Comparison of ENCODE assay signal across 8 cellular contexts in the genomic region with DNA sequence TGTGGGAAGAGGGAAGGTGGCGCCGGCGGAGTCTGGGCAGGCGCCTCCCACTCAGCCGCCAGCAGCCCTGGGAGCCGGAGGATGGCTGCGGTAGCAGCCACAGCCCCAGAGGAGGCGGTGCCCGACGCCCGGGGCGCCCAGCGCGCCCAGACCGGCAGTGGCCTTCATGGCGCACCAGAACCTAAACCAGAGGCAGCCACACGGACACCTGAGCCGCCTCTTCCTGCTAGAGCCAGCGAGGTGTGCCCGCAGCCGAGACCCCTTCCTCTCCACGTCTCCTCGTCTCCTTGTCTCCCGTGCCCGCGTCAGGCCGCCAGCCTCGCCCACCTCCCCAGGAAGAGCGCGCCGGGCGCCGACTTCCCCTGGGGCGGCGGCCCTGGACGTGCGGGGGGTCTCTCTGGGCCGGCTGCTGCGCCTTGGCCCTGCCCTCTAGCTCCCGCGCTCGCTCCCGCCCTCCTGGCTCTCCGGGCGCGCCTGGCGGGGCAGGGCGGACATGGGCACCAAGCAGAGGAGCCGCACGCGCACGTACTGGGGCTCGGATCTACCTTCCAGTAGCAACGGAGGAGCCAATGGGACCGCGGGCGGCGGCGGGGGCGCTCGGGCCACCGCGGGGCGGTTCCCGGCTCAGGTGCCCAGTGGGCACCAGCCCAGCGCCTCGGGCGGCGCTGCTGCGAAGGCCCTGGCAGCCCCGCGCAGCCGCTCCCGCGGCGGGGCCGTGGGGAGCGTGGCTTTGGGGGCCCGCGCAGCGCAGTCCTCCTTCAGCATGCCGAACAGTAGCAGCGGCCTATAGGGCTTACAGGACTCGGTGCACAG. TPM values are rescaled to one million over a fixed set of nuclear protein-coding genes. Genes with fewer than 3 reads are reported as not detected.
DNase-seq lines count a peak whose midpoint lies in the region; ATAC-seq lines count a peak whose summit lies in the region.

No MANE protein-coding gene starts in this region.

- DNase-seq in CMK (ENCODE audit: low read depth) (peak; percentile 7), HPDE6-E6E7 (ENCODE audit: extremely low spot score) (peak; percentile 49), RPMI7951 (ENCODE audit: low read depth) (peak; percentile 45), left lobe of liver (ENCODE audit: low spot score) (peak; percentile 76)
- DNase-seq in stimulated activated naive CD8-positive, alpha-beta T cell treated with anti-CD3 and anti-CD28 coated beads, Interleukin-15, Interleukin-2, amounts not matched to agents 100 U/mL and 50 U/mL, for 24 hours, result peak; percentile 38

- peak overlapping the region; percentile 75 for H3K27ac ChIP-seq in cingulate gyrus (ENCODE audit: low read depth, low read length)

- ATAC-seq in left lobe of liver (peak; percentile 92), GM21717 (IDR thresholded peaks at IDR 0.05; ENCODE audit: unreplicated experiment) (no peak), HG03521 (IDR thresholded peaks at IDR 0.05; ENCODE audit: unreplicated experiment) (no peak)
- ATAC-seq in stimulated activated naive CD8-positive, alpha-beta T cell treated with anti-CD3 and anti-CD28 coated beads, Interleukin-15, Interleukin-2, amounts not matched to agents 100 U/mL and 50 U/mL, for 24 hours, result peak; percentile 45

RNA-seq across cellular contexts. Expression of gene SFTPD, which starts 33.0 kb away (rescaled TPM):
- not detected in 2 replicates for total RNA-seq in RPMI7951 (2014; rRNA removed; shearing (Covaris generic))
- 0.73 TPM for total RNA-seq in left lobe of liver

Comparison
In these comparisons a context has a peak if more than half of its experiments do, and no peak if none do; other contexts are left out.
1. DNase-seq: peak in every context shown above with its lines; median percentile 76 in left lobe of liver; 49 in HPDE6-E6E7; 45 in RPMI7951; 38 in stimulated activated naive CD8-positive, alpha-beta T cell treated with anti-CD3 and anti-CD28 coated beads, Interleukin-15, Interleukin-2, amounts not matched to agents 100 U/mL and 50 U/mL, for 24 hours; 7 in CMK.
2. ATAC-seq: peak in left lobe of liver (single experiment) and stimulated activated naive CD8-positive, alpha-beta T cell treated with anti-CD3 and anti-CD28 coated beads, Interleukin-15, Interleukin-2, amounts not matched to agents 100 U/mL and 50 U/mL, for 24 hours (single experiment); none in GM21717 (single experiment) and HG03521 (single experiment).